In genomic region chr12:106139422-106140141, GRCh38 we compare ENCODE assay signal across 7 cellular contexts.
A peak's percentile ranks its signal among the peaks of the same experiment; 100 is the strongest.
DNase-seq lines count a peak whose midpoint lies in the region; ATAC-seq and TF ChIP-seq lines count a peak whose summit lies in the region.

No MANE protein-coding gene starts in this region.

- no peaks in the 10 kb centered on the region for H3K36me3 Mint-ChIP-seq in nephron progenitor cell (ENCODE audit: low read depth)

- H3K9me3 ChIP-seq in ES-I3 (ENCODE audit: control insufficient read depth, insufficient read depth, low read length): no peaks in the 10 kb centered on the region

- peak; percentile 60 for TF ChIP-seq POLR2A in NB4 (IDR thresholded peaks at IDR 0.05; ENCODE audit: extremely low read depth, insufficient read length)

- TF ChIP-seq CTCF in NB4 (IDR thresholded peaks at IDR 0.05; ENCODE audit: low read depth, low read length): no peak
- TF ChIP-seq CTCF in nephron progenitor cell (IDR thresholded peaks at IDR 0.05): no peak

- peaks cover 38% of the 10 kb centered on the region for H3K4me1 ChIP-seq in ES-I3 (ENCODE audit: insufficient read depth, low read length)

- no peaks in the 10 kb centered on the region for H3K36me3 ChIP-seq in ES-I3 (ENCODE audit: insufficient read depth, low read length)

- H3K9me3 Mint-ChIP-seq in nephron progenitor cell: no peaks in the 10 kb centered on the region

- H3K9ac ChIP-seq in ES-I3 (ENCODE audit: low read depth, low read length): peak overlapping the region; percentile 62

- no peaks in the 10 kb centered on the region for H3K27me3 Mint-ChIP-seq in nephron progenitor cell (ENCODE audit: low read depth, poor library complexity)

- peak overlapping the region; percentile 99 for H3K27ac Mint-ChIP-seq in nephron progenitor cell

- H3K4me3 Mint-ChIP-seq in nephron progenitor cell: peak overlapping the region; percentile 88

- H3K4me3 ChIP-seq in NB4 (ENCODE audit: low read depth, low read length): peak overlapping the region; percentile 4

- peak; percentile 88 for DNase-seq in NB4 (ENCODE audit: low read depth)
- DNase-seq in activated CD8-positive, alpha-beta memory T cell treated with anti-CD3 and anti-CD28 coated beads, Interleukin-2, amount 50 U/mL, for 48 hours: peak; percentile 63
- peak; percentile 68 for DNase-seq in globus pallidus (ENCODE audit: low spot score)
- DNase-seq in nephron progenitor cell: peak; percentile 79

- ATAC-seq in HG02885 (IDR thresholded peaks at IDR 0.05; ENCODE audit: poor library complexity, unreplicated experiment) (no peak), HG02642 (IDR thresholded peaks at IDR 0.05; ENCODE audit: poor library complexity, unreplicated experiment) (no peak)

- peaks cover 79% of the 10 kb centered on the region for H3K4me1 Mint-ChIP-seq in nephron progenitor cell
